In genomic region chr7:2358968-2359527, GRCh38 we compare ENCODE assay signal across 17 cellular contexts. TPM values are rescaled to one million over a fixed set of nuclear protein-coding genes. Genes with fewer than 3 reads are reported as not detected.
DNase-seq lines count a peak whose midpoint lies in the region; ATAC-seq and TF ChIP-seq lines count a peak whose summit lies in the region.
"Had no signal": no experiment of that assay in that cellular context is flagged by ENCODE, and none has a peak within 500 bp of the region (broad histone marks: within the 10 kb centered on the region; RNA-seq: fewer than 3 reads in every experiment).

No MANE protein-coding gene starts in this region.

- H3K27ac Mint-ChIP-seq in MCF 10A (ENCODE audit: low read depth, unreplicated experiment) (peak overlapping the region; percentile 35), type B pancreatic cell (no peak overlapping the region)
- H3K27ac Mint-ChIP-seq: activated CD4-positive, alpha-beta memory T cell treated with anti-CD3 and anti-CD28 coated beads for 36 hours had no signal

- H3K9me3 Mint-ChIP-seq in MCF 10A (ENCODE audit: unreplicated experiment) (no peaks in the 10 kb centered on the region), type B pancreatic cell (no peaks in the 10 kb centered on the region)
- H3K9me3 Mint-ChIP-seq: activated CD4-positive, alpha-beta memory T cell treated with anti-CD3 and anti-CD28 coated beads for 36 hours; naive B cell had no signal

- DNase-seq in MCF 10A (ENCODE audit: unreplicated experiment) (no peak), mammary epithelial cell (no peak), NCI-H2227 (lab: John Stamatoyannopoulos, UW; ENCODE audit: unreplicated experiment) (peak; percentile 74), fibroblast of lung (ENCODE audit: low read depth in 2 of 2) (no peak), type B pancreatic cell (ENCODE audit: extremely low spot score, unreplicated experiment) (no peak), GDM1 (lab: John Stamatoyannopoulos, UW) (no peak), GM19240 (ENCODE audit: insufficient read length, low spot score) (no peak)
- DNase-seq: activated CD4-positive, alpha-beta memory T cell treated with anti-CD3 and anti-CD28 coated beads for 36 hours; activated gamma-delta T cell treated with Interleukin-2 at 50 U/mL for 16 hours; brain microvascular endothelial cell; left ventricle myocardium superior; naive B cell; SIG-M5; stimulated activated CD4-positive, alpha-beta T cell treated with anti-CD3 and anti-CD28 coated beads, Interleukin-2, amount 100 ng/mL, for 48 hours; T1000 had no signal

- H2AFZ ChIP-seq in mammary epithelial cell (ENCODE audit: low read depth, low read length) (no peak overlapping the region), fibroblast of lung (ENCODE audit: low read length) (no peak overlapping the region)

- H3K4me3 ChIP-seq in mammary epithelial cell (replicated peaks in 1 of 3; ENCODE audit: insufficient read depth in 1 of 3, low read depth in 2 of 3, low read length in 3 of 3) (no peak overlapping the region), fibroblast of lung (replicated peaks in 1 of 4; ENCODE audit: control extremely low read depth in 1 of 4, insufficient read depth in 1 of 4, low read depth in 3 of 4, low read length in 4 of 4) (no peak overlapping the region)

- H3K27me3 Mint-ChIP-seq in MCF 10A (ENCODE audit: insufficient read depth, unreplicated experiment), result no peaks in the 10 kb centered on the region
- peaks cover 3% of the 10 kb centered on the region for H3K27me3 Mint-ChIP-seq in type B pancreatic cell
- H3K27me3 Mint-ChIP-seq: activated CD4-positive, alpha-beta memory T cell treated with anti-CD3 and anti-CD28 coated beads for 36 hours; naive B cell had no signal

- no peak for TF ChIP-seq CTCF in MCF 10A (IDR thresholded peaks at IDR 0.05; ENCODE audit: unreplicated experiment)
- TF ChIP-seq CTCF in mammary epithelial cell (conservative IDR thresholded peaks at IDR 0.05 in 1 of 2, IDR thresholded peaks at IDR 0.05 in 1 of 2; ENCODE audit: extremely low read depth in 1 of 2, insufficient read depth in 1 of 2, low read depth in 1 of 2, low read length in 2 of 2), result no peak
- no peak for TF ChIP-seq CTCF in fibroblast of lung (conservative IDR thresholded peaks at IDR 0.05 in 1 of 2, IDR thresholded peaks at IDR 0.05 in 1 of 2; ENCODE audit: low read depth in 1 of 2, low read length in 2 of 2)
- no peak for TF ChIP-seq CTCF in type B pancreatic cell (conservative IDR thresholded peaks at IDR 0.05)

- H3K27me3 ChIP-seq in mammary epithelial cell (ENCODE audit: insufficient read depth, low read length), result no peaks in the 10 kb centered on the region
- H3K27me3 ChIP-seq in fibroblast of lung (ENCODE audit: control insufficient read depth, insufficient read depth, low read length), result no peaks in the 10 kb centered on the region
- H3K27me3 ChIP-seq: brain microvascular endothelial cell had no signal

- H3K9ac ChIP-seq in mammary epithelial cell (ENCODE audit: insufficient read depth, low read length) (no peak overlapping the region), fibroblast of lung (ENCODE audit: insufficient read depth, low read length) (no peak overlapping the region)

- H3K36me3 ChIP-seq in mammary epithelial cell (ENCODE audit: insufficient read depth, low read length) (peaks cover 33% of the 10 kb centered on the region), fibroblast of lung (ENCODE audit: control insufficient read depth, insufficient read depth, low read length) (peaks cover 17% of the 10 kb centered on the region)

- peaks cover 23% of the 10 kb centered on the region for H3K4me1 Mint-ChIP-seq in MCF 10A (ENCODE audit: insufficient read depth, unreplicated experiment)
- peaks cover 30% of the 10 kb centered on the region for H3K4me1 Mint-ChIP-seq in type B pancreatic cell (ENCODE audit: unreplicated experiment)

- no peaks in the 10 kb centered on the region for H3K9me3 ChIP-seq in mammary epithelial cell (replicated peaks; ENCODE audit: insufficient read depth, low read length)
- no peaks in the 10 kb centered on the region for H3K9me3 ChIP-seq in fibroblast of lung (ENCODE audit: control insufficient read depth, insufficient read depth, low read depth, low read length)

- BruUV-seq in MCF 10A (replicated peaks; lab: Mats Ljungman, UMichigan), result no TSS peak
- no TSS peak for BruUV-seq in mammary epithelial cell (replicated peaks; lab: Mats Ljungman, UMichigan)

- 62% methylated on average over 8 of the region's 8 CpGs for WGBS in mammary epithelial cell (ENCODE audit: low coverage, missing lambda C conversion rate)

- H3K4me1 ChIP-seq in mammary epithelial cell (ENCODE audit: insufficient read depth, low read length), result peaks cover 28% of the 10 kb centered on the region
- H3K4me1 ChIP-seq in fibroblast of lung (ENCODE audit: control insufficient read depth, extremely low read depth, insufficient read depth, low read length), result no peaks in the 10 kb centered on the region

- H4K20me1 ChIP-seq in mammary epithelial cell (ENCODE audit: insufficient read depth, low read length), result peaks cover 11% of the 10 kb centered on the region
- H4K20me1 ChIP-seq in fibroblast of lung (ENCODE audit: control insufficient read depth, extremely low read depth, insufficient read depth, low read length), result peaks cover 2% of the 10 kb centered on the region

- H3K4me2 ChIP-seq in mammary epithelial cell (ENCODE audit: insufficient read depth, low read depth, low read length) (no peak overlapping the region), fibroblast of lung (ENCODE audit: extremely low read depth, insufficient read depth, low read length) (peak overlapping the region; percentile 20)

- intact Hi-C loops in MCF 10A (cut with micrococcal nuclease), result no loop called here
- intact Hi-C loops in mammary epithelial cell (cut with micrococcal nuclease), result no loop called here

- H3K36me3 Mint-ChIP-seq in MCF 10A (ENCODE audit: insufficient read depth, unreplicated experiment), result peaks cover 81% of the 10 kb centered on the region
- peaks cover 12% of the 10 kb centered on the region for H3K36me3 Mint-ChIP-seq in type B pancreatic cell

- H3K27ac ChIP-seq in mammary epithelial cell (ENCODE audit: insufficient read depth, low read depth, low read length) (no peak overlapping the region), fibroblast of lung (ENCODE audit: insufficient read depth, low read length) (no peak overlapping the region)
- H3K27ac ChIP-seq: brain microvascular endothelial cell had no signal

- H3K4me3 Mint-ChIP-seq in MCF 10A (ENCODE audit: unreplicated experiment) (no peak overlapping the region), type B pancreatic cell (peak overlapping the region; percentile 61)
- H3K4me3 Mint-ChIP-seq: activated CD4-positive, alpha-beta memory T cell treated with anti-CD3 and anti-CD28 coated beads for 36 hours had no signal

- in situ Hi-C loops in mammary epithelial cell (cut with MboI; ENCODE audit: low sequenced_read_pairs in 2 of 2), result loop anchor here in 1 of 2 donors (25.0 kb wide), 1 partner anchor 797 kb away; the partner anchor contains the start of genes PSMG3 and TMEM184A

- H3K79me2 ChIP-seq in mammary epithelial cell (ENCODE audit: insufficient read depth, low read length), result peaks cover 91% of the 10 kb centered on the region
- H3K79me2 ChIP-seq in fibroblast of lung (ENCODE audit: control insufficient read depth, insufficient read depth, low read length), result peaks cover 72% of the 10 kb centered on the region

- dilution Hi-C loops in mammary epithelial cell (cut with HindIII; ENCODE audit: low sequenced_read_pairs), result no loop called here

- CTCF ChIA-PET in MCF 10A (lab: Yijun Ruan, JAX), result interaction anchor here (0.7 kb wide), 1 partner anchor 327 kb away, joined by 4 read pairs; no protein-coding TSS in a partner anchor
- CTCF ChIA-PET in mammary epithelial cell (lab: Charles Lee; ENCODE audit: low non-redundant PET), result no interaction called here

- POLR2A ChIA-PET in MCF 10A (lab: Yijun Ruan, JAX), result no interaction called here

- ATAC-seq in HG02642 (IDR thresholded peaks at IDR 0.05; ENCODE audit: poor library complexity, unreplicated experiment), result no peak
- ATAC-seq: left ventricle myocardium superior, sciatic nerve had no signal

RNA-seq across cellular contexts. Expression of gene EIF3B, which starts 4.4 kb away (rescaled TPM):
- total RNA-seq in MCF 10A (2022) (258 and 290 TPM in 2 replicates), mammary epithelial cell (100 to 1,000 TPM; 154 to 213 TPM), fibroblast of lung (133 and 139 TPM in 2 replicates), type B pancreatic cell (ENCODE audit: low replicate concordance) (178 and 183 TPM in 2 replicates)
- polyA plus RNA-seq in mammary epithelial cell (119 TPM), fibroblast of lung (92.8 and 125 TPM in 2 replicates)
- polyA minus RNA-seq in mammary epithelial cell (344 TPM), fibroblast of lung (ENCODE audit: low replicate concordance) (108 and 127 TPM in 2 replicates)
- polyA plus RNA-seq in fibroblast of lung (2012), result 146 and 193 TPM in 2 replicates

RNA-seq across cellular contexts. Expression of gene CHST12, which starts 44.4 kb away (rescaled TPM):
- total RNA-seq in MCF 10A (2022) (9.8 and 9.9 TPM in 2 replicates), mammary epithelial cell (10 to 100 TPM in 1 of 2 donors, 1 to 10 TPM in 1; 3.2 to 10.0 TPM), fibroblast of lung (1.5 and 3.5 TPM in 2 replicates), type B pancreatic cell (ENCODE audit: low replicate concordance) (17.6 and 22.4 TPM in 2 replicates)
- polyA plus RNA-seq in mammary epithelial cell (10.7 TPM), fibroblast of lung (9.5 and 10.2 TPM in 2 replicates)
- polyA minus RNA-seq in mammary epithelial cell (9.6 TPM), fibroblast of lung (ENCODE audit: low replicate concordance) (6.7 and 10.2 TPM in 2 replicates)
- polyA plus RNA-seq in fibroblast of lung (2012), result 13.2 and 17.3 TPM in 2 replicates

RNA-seq across cellular contexts. Expression of gene SNX8, which starts 44.8 kb away (rescaled TPM):
- 31.0 and 31.2 TPM in 2 replicates for total RNA-seq in MCF 10A (2022)
- total RNA-seq in mammary epithelial cell, result 10 to 100 TPM in 1 of 2 donors, 1 to 10 TPM in 1; 7.5 to 25.2 TPM
- polyA plus RNA-seq in mammary epithelial cell, result 15.9 TPM
- 60.9 TPM for polyA minus RNA-seq in mammary epithelial cell
- total RNA-seq in fibroblast of lung, result 11.0 and 13.2 TPM in 2 replicates
- 27.4 and 48.0 TPM in 2 replicates for polyA plus RNA-seq in fibroblast of lung
- polyA plus RNA-seq in fibroblast of lung (2012), result 45.7 and 94.9 TPM in 2 replicates
- polyA minus RNA-seq in fibroblast of lung (ENCODE audit: low replicate concordance), result 131 and 279 TPM in 2 replicates
- total RNA-seq in type B pancreatic cell (ENCODE audit: low replicate concordance), result 29.1 and 40.6 TPM in 2 replicates
